Comparison of ENCODE assay signal across 22 cellular contexts in genomic region chr6:85130743-85131142, GRCh38.
"Had no signal": no experiment of that assay in that cellular context is flagged by ENCODE, and none has a peak within 500 bp of the region (broad histone marks: within the 10 kb centered on the region; RNA-seq: fewer than 3 reads in every experiment).

No MANE protein-coding gene starts in this region.

- H3K27ac ChIP-seq: body of pancreas, cardiac muscle cell, gastrocnemius medialis, parathyroid adenoma, thyroid gland, upper lobe of right lung had no signal

- H3K27ac Mint-ChIP-seq: activated naive CD8-positive, alpha-beta T cell treated with anti-CD3 and anti-CD28 coated beads, Interleukin-2, amount 10 ng/mL, durations not matched to agents 7 days and 5 days; dendritic cell treated with granulocyte-macrophage colony-stimulating factor and Interleukin-4, amounts not matched to agents 40 ng/mL and 50 ng/mL, for 4 days; nephron progenitor cell had no signal

- H3K27me3 ChIP-seq: body of pancreas, gastrocnemius medialis, thyroid gland, upper lobe of right lung had no signal

- H3K27me3 Mint-ChIP-seq: activated naive CD8-positive, alpha-beta T cell treated with anti-CD3 and anti-CD28 coated beads, Interleukin-2, amount 10 ng/mL, durations not matched to agents 7 days and 5 days; dendritic cell treated with granulocyte-macrophage colony-stimulating factor and Interleukin-4, amounts not matched to agents 40 ng/mL and 50 ng/mL, for 4 days had no signal

- H3K9me3 ChIP-seq: body of pancreas, gastrocnemius medialis, thyroid gland, upper lobe of right lung had no signal

- H3K36me3 Mint-ChIP-seq: activated naive CD8-positive, alpha-beta T cell treated with anti-CD3 and anti-CD28 coated beads, Interleukin-2, amount 10 ng/mL, durations not matched to agents 7 days and 5 days had no signal

- H3K4me3 ChIP-seq: body of pancreas, cardiac muscle cell, gastrocnemius medialis, thyroid gland, upper lobe of right lung had no signal

- ATAC-seq: body of pancreas; gastrocnemius medialis; left ventricle myocardium superior; right cardiac atrium; stimulated activated naive CD8-positive, alpha-beta T cell treated with anti-CD3 and anti-CD28 coated beads, Interleukin-15, Interleukin-2, amounts not matched to agents 100 U/mL and 50 U/mL, for 24 hours; upper lobe of right lung had no signal

- H3K4me1 ChIP-seq: body of pancreas, gastrocnemius medialis, parathyroid adenoma, thyroid gland, upper lobe of right lung had no signal

- H3K36me3 ChIP-seq: cardiac muscle cell, gastrocnemius medialis, thyroid gland, upper lobe of right lung had no signal

- H3K4me1 Mint-ChIP-seq: activated naive CD8-positive, alpha-beta T cell treated with anti-CD3 and anti-CD28 coated beads, Interleukin-2, amount 10 ng/mL, durations not matched to agents 7 days and 5 days had no signal

- H3K4me3 Mint-ChIP-seq: activated naive CD8-positive, alpha-beta T cell treated with anti-CD3 and anti-CD28 coated beads, Interleukin-2, amount 10 ng/mL, durations not matched to agents 7 days and 5 days; dendritic cell treated with granulocyte-macrophage colony-stimulating factor and Interleukin-4, amounts not matched to agents 40 ng/mL and 50 ng/mL, for 4 days; nephron progenitor cell had no signal

- H3K9me3 Mint-ChIP-seq: activated naive CD8-positive, alpha-beta T cell treated with anti-CD3 and anti-CD28 coated beads, Interleukin-2, amount 10 ng/mL, durations not matched to agents 7 days and 5 days; dendritic cell treated with granulocyte-macrophage colony-stimulating factor and Interleukin-4, amounts not matched to agents 40 ng/mL and 50 ng/mL, for 4 days; nephron progenitor cell had no signal

- DNase-seq: activated CD4-positive, alpha-beta T cell treated with anti-CD3 and anti-CD28 coated beads for 1 hour; activated CD4-positive, alpha-beta T cell treated with anti-CD3 and anti-CD28 coated beads, Interleukin-2, amount 50 U/mL, for 1 hour; activated naive CD4-positive, alpha-beta T cell; activated naive CD8-positive, alpha-beta T cell treated with anti-CD3 and anti-CD28 coated beads, Interleukin-2, amount 10 ng/mL, durations not matched to agents 7 days and 5 days; activated T-cell treated with anti-CD3 and anti-CD28 coated beads, Interleukin-2, amount 50 U/mL, for 1 hour; body of pancreas; effector CD4-positive, alpha-beta T cell; gastrocnemius medialis; hippocampal formation; left ventricle myocardium superior; nephron progenitor cell; right cardiac atrium; stimulated activated CD4-positive, alpha-beta T cell treated with anti-CD3 and anti-CD28 coated beads, Interleukin-12 subunit alpha, Interleukin-12 subunit beta, amount 100 ng/mL, for 4 hours; stimulated activated CD4-positive, alpha-beta T cell treated with anti-CD3 and anti-CD28 coated beads, Interleukin-4, amount 100 ng/mL, for 4 hours; stimulated activated naive CD8-positive, alpha-beta T cell treated with anti-CD3 and anti-CD28 coated beads, Interleukin-15, Interleukin-2, amounts not matched to agents 100 U/mL and 50 U/mL, for 24 hours; substantia nigra; T-helper 1 cell; thyroid gland; upper lobe of right lung had no signal
